7 cellular contexts compared by ENCODE assay signal in the genomic region with DNA sequence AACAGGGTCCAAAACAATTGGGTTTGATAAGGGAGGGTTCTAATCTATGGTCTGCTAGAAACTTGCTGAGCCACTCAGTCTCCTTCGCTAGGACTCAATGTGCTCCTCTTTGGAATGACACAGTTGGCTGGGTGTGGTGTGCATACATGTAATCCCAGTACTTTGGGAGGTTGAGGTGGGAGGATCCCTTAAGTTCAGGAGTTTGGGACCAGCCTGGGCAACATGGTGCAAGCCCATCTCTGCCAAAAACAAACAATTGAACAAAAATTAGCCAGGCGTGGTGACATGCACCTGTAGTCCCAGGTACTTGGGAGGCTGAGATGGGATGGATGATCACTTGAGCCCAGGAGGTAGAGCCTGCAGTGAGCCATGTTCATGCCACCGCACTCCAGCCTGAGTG. TPM values are rescaled to one million over a fixed set of nuclear protein-coding genes. Genes with fewer than 3 reads are reported as not detected.
"Had no signal": no experiment of that assay in that cellular context is flagged by ENCODE, and none has a peak within 500 bp of the region (broad histone marks: within the 10 kb centered on the region; RNA-seq: fewer than 3 reads in every experiment).

No MANE protein-coding gene starts in this region.

- H3K4me3 ChIP-seq: K562 had no signal

- DNase-seq: IMR-90, KBM-7, KG1 had no signal

- H3K27ac ChIP-seq: HL-60 had no signal

RNA-seq across cellular contexts. Expression of gene KIF4B, which starts 2.7 kb away (rescaled TPM):
- total RNA-seq: HT-29, HT1080 had no signal
